Comparison of ENCODE assay signal across 11 cellular contexts in the genomic region with DNA sequence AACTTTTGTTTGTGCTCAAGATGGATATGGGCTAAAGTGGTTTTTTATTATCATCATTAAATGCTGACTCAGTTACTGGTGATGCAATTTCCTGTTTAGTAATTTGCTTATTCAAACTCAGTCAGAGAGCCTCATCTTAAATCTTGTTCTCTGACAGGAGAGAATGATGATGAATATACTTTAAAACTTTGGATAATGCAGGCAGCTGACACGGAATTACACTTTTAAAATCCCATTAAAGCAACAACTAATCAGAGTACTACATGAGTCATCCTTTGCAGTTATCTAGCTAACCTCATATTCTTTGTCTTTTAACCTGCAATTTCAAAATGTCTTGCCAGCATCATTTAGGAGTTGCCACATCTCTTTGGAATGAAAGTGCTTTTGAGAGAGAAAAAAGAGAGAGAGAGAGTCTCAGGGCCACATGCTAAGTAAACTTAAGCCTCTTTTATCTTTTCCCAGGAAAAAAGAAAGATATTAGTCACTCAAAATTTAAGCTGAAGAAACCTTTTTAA. TPM values are rescaled to one million over a fixed set of nuclear protein-coding genes. Genes with fewer than 3 reads are reported as not detected.
DNase-seq lines count a peak whose midpoint lies in the region; ATAC-seq and TF ChIP-seq lines count a peak whose summit lies in the region.
"Had no signal": no experiment of that assay in that cellular context is flagged by ENCODE, and none has a peak within 500 bp of the region (broad histone marks: within the 10 kb centered on the region; RNA-seq: fewer than 3 reads in every experiment).

No MANE protein-coding gene starts in this region.

- ATAC-seq in activated T-cell treated with anti-CD3 and anti-CD28 coated beads, Interleukin-2, amount 50 U/mL, for 72 hours (replicated peaks in 1 of 2), result no peak
- ATAC-seq: GM12878; stimulated activated naive CD8-positive, alpha-beta T cell treated with anti-CD3 and anti-CD28 coated beads, Interleukin-15, amount 100 ng/mL, for 72 hours had no signal

- DNase-seq in HCEC 1CT (peak; percentile 95), NCI-H748 treated with DMSO at 0.1 percent for 48 hours (lab: John Stamatoyannopoulos, UW) (peak; percentile 47), epithelial cell of esophagus (ENCODE audit: low read depth) (peak; percentile 92), renal cortical epithelial cell (ENCODE audit: low read depth) (peak; percentile 96), NCI-H446 (lab: John Stamatoyannopoulos, UW) (no peak), NCI-H146 (lab: John Stamatoyannopoulos, UW) (no peak)
- DNase-seq in activated T-cell treated with anti-CD3 and anti-CD28 coated beads, Interleukin-2, amount 50 U/mL, for 72 hours, result no peak
- DNase-seq: left cardiac atrium; stimulated activated naive CD8-positive, alpha-beta T cell treated with anti-CD3 and anti-CD28 coated beads, Interleukin-15, amount 100 ng/mL, for 72 hours had no signal

- no peak overlapping the region for H3K4me3 Mint-ChIP-seq in activated T-cell treated with anti-CD3 and anti-CD28 coated beads, Interleukin-2, amount 50 U/mL, for 72 hours
- H3K4me3 Mint-ChIP-seq: stimulated activated naive CD8-positive, alpha-beta T cell treated with anti-CD3 and anti-CD28 coated beads, Interleukin-15, amount 100 ng/mL, for 72 hours had no signal

- no peak overlapping the region for H3K4me3 ChIP-seq in epithelial cell of esophagus (ENCODE audit: low read length)
- H3K4me3 ChIP-seq: GM12878 had no signal

- no peaks in the 10 kb centered on the region for H3K9me3 Mint-ChIP-seq in activated T-cell treated with anti-CD3 and anti-CD28 coated beads, Interleukin-2, amount 50 U/mL, for 72 hours
- H3K9me3 Mint-ChIP-seq: stimulated activated naive CD8-positive, alpha-beta T cell treated with anti-CD3 and anti-CD28 coated beads, Interleukin-15, amount 100 ng/mL, for 72 hours had no signal

- peaks cover 1% of the 10 kb centered on the region for H3K27me3 Mint-ChIP-seq in activated T-cell treated with anti-CD3 and anti-CD28 coated beads, Interleukin-2, amount 50 U/mL, for 72 hours (ENCODE audit: low read depth)

- no peak for TF ChIP-seq CTCF in epithelial cell of esophagus (IDR thresholded peaks at IDR 0.05; ENCODE audit: insufficient read depth, low read depth, low read length, missing control alignments)

- peaks cover 6% of the 10 kb centered on the region for H3K4me1 Mint-ChIP-seq in activated T-cell treated with anti-CD3 and anti-CD28 coated beads, Interleukin-2, amount 50 U/mL, for 72 hours (ENCODE audit: low read depth)
- H3K4me1 Mint-ChIP-seq: stimulated activated naive CD8-positive, alpha-beta T cell treated with anti-CD3 and anti-CD28 coated beads, Interleukin-15, amount 100 ng/mL, for 72 hours had no signal

- H3K27ac Mint-ChIP-seq in activated T-cell treated with anti-CD3 and anti-CD28 coated beads, Interleukin-2, amount 50 U/mL, for 72 hours, result no peak overlapping the region
- H3K27ac Mint-ChIP-seq: stimulated activated naive CD8-positive, alpha-beta T cell treated with anti-CD3 and anti-CD28 coated beads, Interleukin-15, amount 100 ng/mL, for 72 hours had no signal

- H3K36me3 Mint-ChIP-seq in activated T-cell treated with anti-CD3 and anti-CD28 coated beads, Interleukin-2, amount 50 U/mL, for 72 hours (ENCODE audit: insufficient read depth in 2 of 2), result no peaks in the 10 kb centered on the region

RNA-seq across cellular contexts. Expression of gene C6orf141, which starts 9.2 kb away (rescaled TPM):
- total RNA-seq in renal cortical epithelial cell, result 2.4 and 4.7 TPM in 2 replicates
- total RNA-seq in activated T-cell treated with anti-CD3 and anti-CD28 coated beads, Interleukin-2, amount 50 U/mL, for 72 hours, result under 1 TPM in 1 of 2 donors, not detected in 1; 0.67 TPM
- total RNA-seq: GM12878 had no signal

RNA-seq across cellular contexts. Expression of gene GLYATL3, which starts 41.5 kb away (rescaled TPM):
- total RNA-seq in renal cortical epithelial cell, result not detected in 2 replicates
- total RNA-seq in activated T-cell treated with anti-CD3 and anti-CD28 coated beads, Interleukin-2, amount 50 U/mL, for 72 hours, result not detected
- total RNA-seq: GM12878, left cardiac atrium, skeletal muscle tissue had no signal

Comparison
In these comparisons a context has a peak if more than half of its experiments do, and no peak if none do; other contexts are left out.
1. DNase-seq: peak in HCEC 1CT (single experiment), NCI-H748 treated with DMSO at 0.1 percent for 48 hours (single experiment), epithelial cell of esophagus (single experiment) and renal cortical epithelial cell (single experiment); none in activated T-cell treated with anti-CD3 and anti-CD28 coated beads, Interleukin-2, amount 50 U/mL, for 72 hours (0 of 2), NCI-H446 (0 of 2) and NCI-H146 (single experiment).